8 cellular contexts compared by ENCODE assay signal in genomic region chr7:38222481-38223096, GRCh38. TPM values are rescaled to one million over a fixed set of nuclear protein-coding genes. Genes with fewer than 3 reads are reported as not detected.
A peak's percentile ranks its signal among the peaks of the same experiment; 100 is the strongest.
DNase-seq lines count a peak whose midpoint lies in the region; ATAC-seq and TF ChIP-seq lines count a peak whose summit lies in the region.

No MANE protein-coding gene starts in this region.

- DNase-seq in BE2C: peak; percentile 24
- DNase-seq in NCI-H774 (lab: John Stamatoyannopoulos, UW): peak; percentile 29
- peak in 2 of 4 donors; percentile 36 to 56 for DNase-seq in body of pancreas
- DNase-seq in immature natural killer cell: peak; percentile 64 to 69 (median 66)
- no peak for DNase-seq in activated T-helper 2 cell treated with anti-CD3 and anti-CD28 coated beads, Interferon-gamma antibody, Interleukin-2, Interleukin-4, amounts not matched to agents 10 μg/mL and 5 μg/mL and 100 μg/mL, durations not matched to agents 14 hours and 24 hours and 36 hours (ENCODE audit: low spot score)

- H3K27ac ChIP-seq in body of pancreas: no peak overlapping the region

- no peaks in the 10 kb centered on the region for H3K27me3 ChIP-seq in BE2C
- no peaks in the 10 kb centered on the region for H3K27me3 ChIP-seq in body of pancreas

- peak overlapping the region; percentile 55 to 93 (median 71) for H3K4me3 Mint-ChIP-seq in immature natural killer cell
- H3K4me3 Mint-ChIP-seq in stimulated activated naive CD8-positive, alpha-beta T cell treated with anti-CD3 and anti-CD28 coated beads, Interleukin-15, Interleukin-2, amounts not matched to agents 100 ng/mL and 50 ng/mL, for 24 hours: no peak overlapping the region
- H3K4me3 Mint-ChIP-seq in activated T-helper 2 cell treated with anti-CD3 and anti-CD28 coated beads, Interferon-gamma antibody, Interleukin-2, Interleukin-4, amounts not matched to agents 10 μg/mL and 5 μg/mL and 100 μg/mL, durations not matched to agents 14 hours and 24 hours and 36 hours (ENCODE audit: low read depth): no peak overlapping the region

- WGBS in body of pancreas, 2 donors: 60 to 63% methylated on average over 5 of the region's 5 CpGs

- H3K4me1 Mint-ChIP-seq in immature natural killer cell: peaks cover 94 to 100% of the 10 kb centered on the region in 2 donors
- peaks cover 46% of the 10 kb centered on the region for H3K4me1 Mint-ChIP-seq in stimulated activated naive CD8-positive, alpha-beta T cell treated with anti-CD3 and anti-CD28 coated beads, Interleukin-15, Interleukin-2, amounts not matched to agents 100 ng/mL and 50 ng/mL, for 24 hours (ENCODE audit: low read depth)
- H3K4me1 Mint-ChIP-seq in activated T-helper 2 cell treated with anti-CD3 and anti-CD28 coated beads, Interferon-gamma antibody, Interleukin-2, Interleukin-4, amounts not matched to agents 10 μg/mL and 5 μg/mL and 100 μg/mL, durations not matched to agents 14 hours and 24 hours and 36 hours (ENCODE audit: low read depth): peaks cover 35% of the 10 kb centered on the region

- peak; percentile 86 for TF ChIP-seq CTCF in BE2C (IDR thresholded peaks at IDR 0.05; ENCODE audit: low read depth, low read length)
- TF ChIP-seq CTCF in body of pancreas (IDR thresholded peaks at IDR 0.05): peak; percentile 61 to 97 (median 95)

- H3K9me3 ChIP-seq in BE2C: no peaks in the 10 kb centered on the region
- H3K9me3 ChIP-seq in body of pancreas: no peaks in the 10 kb centered on the region

- H3K36me3 ChIP-seq in BE2C: peaks cover 4% of the 10 kb centered on the region
- H3K36me3 ChIP-seq in body of pancreas (replicated peaks in 1 of 2; ENCODE audit: insufficient read depth in 1 of 2, low read depth in 2 of 2): peaks cover 0 to 2% of the 10 kb centered on the region in 2 donors

- H3K4me3 ChIP-seq in BE2C (ENCODE audit: low read depth, low read length) (no peak overlapping the region), body of pancreas (no peak overlapping the region)

- H3K4me1 ChIP-seq in BE2C: no peaks in the 10 kb centered on the region
- no peaks in the 10 kb centered on the region for H3K4me1 ChIP-seq in body of pancreas

- intact Hi-C loops in body of pancreas (cut with DNase I): loop anchor here (5.0 kb wide), 1 partner anchor 115 kb away; no protein-coding TSS in a partner anchor
- intact Hi-C loops in activated T-helper 2 cell treated with anti-CD3 and anti-CD28 coated beads, Interferon-gamma antibody, Interleukin-2, Interleukin-4, amounts not matched to agents 10 μg/mL and 5 μg/mL and 100 μg/mL, durations not matched to agents 14 hours and 24 hours and 36 hours (cut with micrococcal nuclease): loop anchor here (1.0 kb wide), 2 partner anchors 11 to 115 kb away; no protein-coding TSS in a partner anchor

- peaks cover 24 to 55% (median 35%) of the 10 kb centered on the region in 3 donors for H3K36me3 Mint-ChIP-seq in immature natural killer cell
- peaks cover 50% of the 10 kb centered on the region for H3K36me3 Mint-ChIP-seq in stimulated activated naive CD8-positive, alpha-beta T cell treated with anti-CD3 and anti-CD28 coated beads, Interleukin-15, Interleukin-2, amounts not matched to agents 100 ng/mL and 50 ng/mL, for 24 hours (ENCODE audit: low read depth)
- peaks cover 55% of the 10 kb centered on the region for H3K36me3 Mint-ChIP-seq in activated T-helper 2 cell treated with anti-CD3 and anti-CD28 coated beads, Interferon-gamma antibody, Interleukin-2, Interleukin-4, amounts not matched to agents 10 μg/mL and 5 μg/mL and 100 μg/mL, durations not matched to agents 14 hours and 24 hours and 36 hours (ENCODE audit: low read depth)

- no peak for TF ChIP-seq POLR2A in body of pancreas (IDR thresholded peaks at IDR 0.05)

- peak; percentile 71 for ATAC-seq in GM18511 (IDR thresholded peaks at IDR 0.05; ENCODE audit: unreplicated experiment)
- peak; percentile 55 for ATAC-seq in HG03571 (IDR thresholded peaks at IDR 0.05; ENCODE audit: unreplicated experiment)
- ATAC-seq in body of pancreas: peak; percentile 85

- H3K9me3 Mint-ChIP-seq in immature natural killer cell: no peaks in the 10 kb centered on the region
- H3K9me3 Mint-ChIP-seq in stimulated activated naive CD8-positive, alpha-beta T cell treated with anti-CD3 and anti-CD28 coated beads, Interleukin-15, Interleukin-2, amounts not matched to agents 100 ng/mL and 50 ng/mL, for 24 hours: no peaks in the 10 kb centered on the region
- H3K9me3 Mint-ChIP-seq in activated T-helper 2 cell treated with anti-CD3 and anti-CD28 coated beads, Interferon-gamma antibody, Interleukin-2, Interleukin-4, amounts not matched to agents 10 μg/mL and 5 μg/mL and 100 μg/mL, durations not matched to agents 14 hours and 24 hours and 36 hours: no peaks in the 10 kb centered on the region

- peaks cover 2 to 5% (median 3%) of the 10 kb centered on the region in 3 donors for H3K27me3 Mint-ChIP-seq in immature natural killer cell (ENCODE audit: low read depth in 3 of 3)
- H3K27me3 Mint-ChIP-seq in stimulated activated naive CD8-positive, alpha-beta T cell treated with anti-CD3 and anti-CD28 coated beads, Interleukin-15, Interleukin-2, amounts not matched to agents 100 ng/mL and 50 ng/mL, for 24 hours: no peaks in the 10 kb centered on the region
- no peaks in the 10 kb centered on the region for H3K27me3 Mint-ChIP-seq in activated T-helper 2 cell treated with anti-CD3 and anti-CD28 coated beads, Interferon-gamma antibody, Interleukin-2, Interleukin-4, amounts not matched to agents 10 μg/mL and 5 μg/mL and 100 μg/mL, durations not matched to agents 14 hours and 24 hours and 36 hours (ENCODE audit: low read depth)

- H3K27ac Mint-ChIP-seq in immature natural killer cell: peak overlapping the region; percentile 94 to 100 (median 97)
- H3K27ac Mint-ChIP-seq in stimulated activated naive CD8-positive, alpha-beta T cell treated with anti-CD3 and anti-CD28 coated beads, Interleukin-15, Interleukin-2, amounts not matched to agents 100 ng/mL and 50 ng/mL, for 24 hours: peak overlapping the region; percentile 43
- H3K27ac Mint-ChIP-seq in activated T-helper 2 cell treated with anti-CD3 and anti-CD28 coated beads, Interferon-gamma antibody, Interleukin-2, Interleukin-4, amounts not matched to agents 10 μg/mL and 5 μg/mL and 100 μg/mL, durations not matched to agents 14 hours and 24 hours and 36 hours: no peak overlapping the region

RNA-seq across cellular contexts. Expression of gene STARD3NL, which starts 44.5 kb away (rescaled TPM):
- 51.4 TPM for polyA plus RNA-seq in BE2C (2012; ENCODE audit: insufficient read depth, insufficient read length, low read depth)
- total RNA-seq in body of pancreas: 10 to 100 TPM; 10.9 to 19.7 TPM
- 100 to 1,000 TPM in 2 of 3 donors, 10 to 100 TPM in 1; 94.8 to 121 (median 113) TPM for polyA plus RNA-seq in immature natural killer cell
- total RNA-seq in activated T-helper 2 cell treated with anti-CD3 and anti-CD28 coated beads, Interferon-gamma antibody, Interleukin-2, Interleukin-4, amounts not matched to agents 10 μg/mL and 5 μg/mL and 100 μg/mL, durations not matched to agents 14 hours and 24 hours and 36 hours: 39.2 and 42.4 TPM in 2 replicates

Comparison
In these comparisons a context has a peak if more than half of its experiments do, and no peak if none do; other contexts are left out.
1. H3K4me3 Mint-ChIP-seq: peak in immature natural killer cell (5 of 5); none in stimulated activated naive CD8-positive, alpha-beta T cell treated with anti-CD3 and anti-CD28 coated beads, Interleukin-15, Interleukin-2, amounts not matched to agents 100 ng/mL and 50 ng/mL, for 24 hours (single experiment) and activated T-helper 2 cell treated with anti-CD3 and anti-CD28 coated beads, Interferon-gamma antibody, Interleukin-2, Interleukin-4, amounts not matched to agents 10 μg/mL and 5 μg/mL and 100 μg/mL, durations not matched to agents 14 hours and 24 hours and 36 hours (single experiment).
2. Peak in every context shown above with its lines, with median percentiles within 50 percentile points of each other: ATAC-seq.